Comparison of ENCODE assay signal across 34 cellular contexts in the genomic region with DNA sequence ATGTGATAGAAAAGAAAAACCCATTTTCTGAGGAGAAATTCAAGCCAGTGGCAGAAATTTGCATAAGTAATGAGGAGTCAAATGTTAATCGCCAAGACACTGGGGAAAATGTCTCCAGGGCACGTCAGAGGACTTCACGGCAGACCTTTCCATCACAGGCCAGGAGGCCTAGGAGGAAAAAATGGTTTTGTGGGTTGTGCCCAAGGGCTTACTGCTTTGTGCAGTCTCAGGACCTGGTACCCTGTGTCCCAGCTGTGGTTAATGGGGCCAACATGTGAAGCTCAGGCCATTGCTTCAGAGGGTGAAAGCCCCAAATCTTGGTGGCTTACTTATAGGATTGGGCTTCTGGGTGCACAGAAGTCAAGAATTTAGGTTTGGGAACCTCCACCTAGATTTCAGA. TPM values are rescaled to one million over a fixed set of nuclear protein-coding genes. Genes with fewer than 3 reads are reported as not detected.
"Had no signal": no experiment of that assay in that cellular context is flagged by ENCODE, and none has a peak within 500 bp of the region (broad histone marks: within the 10 kb centered on the region; RNA-seq: fewer than 3 reads in every experiment).

No MANE protein-coding gene starts in this region.

- H3K4me3 ChIP-seq: SJCRH30, SK-N-MC had no signal

- H3K27me3 ChIP-seq: brain microvascular endothelial cell, SJCRH30 had no signal

- H3K36me3 ChIP-seq: brain microvascular endothelial cell, SJCRH30 had no signal

- ATAC-seq: activated CD8-positive, alpha-beta T cell treated with anti-CD3 and anti-CD28 coated beads for 36 hours; activated T-cell treated with anti-CD3 and anti-CD28 coated beads, Interleukin-2, amount 50 U/mL, for 72 hours; activated T-helper 17 cell treated with anti-CD3 and anti-CD28 coated beads, Interleukin-2, amount 50 U/mL, for 72 hours; Panc1 had no signal

- H3K27ac ChIP-seq: brain microvascular endothelial cell, KMS-11, SJCRH30, SK-N-MC had no signal

- H3K4me1 ChIP-seq: SJCRH30 had no signal

- H3K27me3 Mint-ChIP-seq: activated CD4-positive, alpha-beta T cell treated with anti-CD3 and anti-CD28 coated beads, Interleukin-2, amount 10 ng/mL, durations not matched to agents 24 days and 14 days; activated naive CD8-positive, alpha-beta T cell treated with anti-CD3 and anti-CD28 coated beads for 36 hours had no signal

- H3K27ac Mint-ChIP-seq: activated CD4-positive, alpha-beta T cell treated with anti-CD3 and anti-CD28 coated beads, Interleukin-2, amount 10 ng/mL, durations not matched to agents 24 days and 14 days; activated CD8-positive, alpha-beta T cell treated with anti-CD3 and anti-CD28 coated beads for 36 hours; activated naive CD8-positive, alpha-beta T cell treated with anti-CD3 and anti-CD28 coated beads for 36 hours; activated T-cell treated with anti-CD3 and anti-CD28 coated beads, Interleukin-2, amount 50 U/mL, for 72 hours; activated T-helper 17 cell treated with anti-CD3 and anti-CD28 coated beads, Interleukin-2, amount 50 U/mL, for 72 hours had no signal

- H3K4me3 Mint-ChIP-seq: activated CD4-positive, alpha-beta T cell treated with anti-CD3 and anti-CD28 coated beads, Interleukin-2, amount 10 ng/mL, durations not matched to agents 24 days and 14 days; activated CD8-positive, alpha-beta T cell treated with anti-CD3 and anti-CD28 coated beads for 36 hours; activated naive CD8-positive, alpha-beta T cell treated with anti-CD3 and anti-CD28 coated beads for 36 hours; activated T-cell treated with anti-CD3 and anti-CD28 coated beads, Interleukin-2, amount 50 U/mL, for 72 hours; activated T-helper 17 cell treated with anti-CD3 and anti-CD28 coated beads, Interleukin-2, amount 50 U/mL, for 72 hours had no signal

- H3K9me3 ChIP-seq: SJCRH30 had no signal

- DNase-seq: activated CD4-positive, alpha-beta T cell treated with anti-CD3 and anti-CD28 coated beads, Interleukin-2, amount 10 ng/mL, durations not matched to agents 24 days and 14 days; activated CD4-positive, alpha-beta T cell treated with anti-CD3 and anti-CD28 coated beads, Interleukin-2, amount 50 U/mL, for 4 hours; activated CD8-positive, alpha-beta T cell treated with anti-CD3 and anti-CD28 coated beads for 36 hours; activated effector memory CD4-positive, alpha-beta T cell treated with anti-CD3 and anti-CD28 coated beads, Interleukin-2, amount 50 U/mL, for 16 hours; activated naive CD4-positive, alpha-beta T cell; activated naive CD4-positive, alpha-beta T cell treated with anti-CD3 and anti-CD28 coated beads, Interleukin-2, amount 50 U/mL, for 16 hours; activated naive CD8-positive, alpha-beta T cell treated with anti-CD3 and anti-CD28 coated beads for 36 hours; activated T-cell treated with anti-CD3 and anti-CD28 coated beads, Interleukin-2, amount 50 U/mL, for 1 hour; activated T-cell treated with anti-CD3 and anti-CD28 coated beads, Interleukin-2, amount 50 U/mL, for 72 hours; amniotic stem cell; aorta; brain microvascular endothelial cell; MM.1S; MV-4-11; NCI-H1092; NCI-H146; NCI-H187; NCI-H2029 treated with DMSO at 0.1 percent for 48 hours; NCI-H2107; NCI-H2171; NCI-H446; NCI-H510A treated with DMSO at 0.1 percent for 48 hours; NCI-H69; NCI-H82; SHP77; SJCRH30; T1000 had no signal

- H3K4me1 Mint-ChIP-seq: activated CD4-positive, alpha-beta T cell treated with anti-CD3 and anti-CD28 coated beads, Interleukin-2, amount 10 ng/mL, durations not matched to agents 24 days and 14 days; activated naive CD8-positive, alpha-beta T cell treated with anti-CD3 and anti-CD28 coated beads for 36 hours; activated T-helper 17 cell treated with anti-CD3 and anti-CD28 coated beads, Interleukin-2, amount 50 U/mL, for 72 hours had no signal

RNA-seq across cellular contexts. Expression of gene ADAMTS2, which starts 54.8 kb away (rescaled TPM):
- total RNA-seq: activated CD4-positive, alpha-beta T cell treated with anti-CD3 and anti-CD28 coated beads, Interleukin-2, amount 10 ng/mL, durations not matched to agents 24 days and 14 days; activated CD8-positive, alpha-beta memory T cell treated with anti-CD3 and anti-CD28 coated beads for 36 hours; activated CD8-positive, alpha-beta T cell treated with anti-CD3 and anti-CD28 coated beads for 36 hours; activated naive CD8-positive, alpha-beta T cell treated with anti-CD3 and anti-CD28 coated beads for 36 hours; activated T-cell treated with anti-CD3 and anti-CD28 coated beads, Interleukin-2, amount 50 U/mL, for 72 hours; activated T-helper 17 cell treated with anti-CD3 and anti-CD28 coated beads, Interleukin-2, amount 50 U/mL, for 72 hours; SJCRH30; T-helper 1 cell treated with Interleukin-12 subunit alpha and Interleukin-12 subunit beta and Interleukin-4 antibody, amounts not matched to agents 30 ng/mL and 1 ng/mL, for 36 hours; T-helper 2 cell treated with Interferon-gamma antibody and Interleukin-4, amounts not matched to agents 100 ng/mL and 5 ng/mL, for 36 hours had no signal
